In the genomic region with DNA sequence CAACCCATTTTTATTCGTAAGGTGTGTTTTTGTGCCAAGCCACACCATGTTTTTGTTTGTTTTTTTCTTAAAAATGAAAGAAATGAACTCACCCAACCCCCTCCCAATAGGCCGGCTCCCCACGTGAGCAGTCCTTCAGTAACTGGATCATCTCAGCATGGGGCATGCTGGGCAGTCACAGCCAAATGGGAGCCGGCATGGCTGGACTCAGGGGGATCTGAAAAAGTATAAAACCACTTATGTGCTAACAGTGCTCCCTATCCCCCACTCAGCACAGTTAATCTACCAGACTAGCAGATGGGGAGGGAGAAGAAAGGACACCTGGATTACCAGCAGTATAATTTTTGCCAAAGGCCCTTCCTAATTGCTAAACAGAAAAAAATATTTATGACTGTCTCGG, we compare ENCODE assay signal across 1 cellular context.
TF ChIP-seq lines count a peak whose summit lies in the region.

No MANE protein-coding gene starts in this region.

TF ChIP-seq in SK-N-SH treated with all-trans-retinoic acid at 6 μM for 48 hours, 23 proteins besides CTCF, POLR2A, EP300 and RAD21 (continued from another document):
- TF ChIP-seq, protein P1, sequence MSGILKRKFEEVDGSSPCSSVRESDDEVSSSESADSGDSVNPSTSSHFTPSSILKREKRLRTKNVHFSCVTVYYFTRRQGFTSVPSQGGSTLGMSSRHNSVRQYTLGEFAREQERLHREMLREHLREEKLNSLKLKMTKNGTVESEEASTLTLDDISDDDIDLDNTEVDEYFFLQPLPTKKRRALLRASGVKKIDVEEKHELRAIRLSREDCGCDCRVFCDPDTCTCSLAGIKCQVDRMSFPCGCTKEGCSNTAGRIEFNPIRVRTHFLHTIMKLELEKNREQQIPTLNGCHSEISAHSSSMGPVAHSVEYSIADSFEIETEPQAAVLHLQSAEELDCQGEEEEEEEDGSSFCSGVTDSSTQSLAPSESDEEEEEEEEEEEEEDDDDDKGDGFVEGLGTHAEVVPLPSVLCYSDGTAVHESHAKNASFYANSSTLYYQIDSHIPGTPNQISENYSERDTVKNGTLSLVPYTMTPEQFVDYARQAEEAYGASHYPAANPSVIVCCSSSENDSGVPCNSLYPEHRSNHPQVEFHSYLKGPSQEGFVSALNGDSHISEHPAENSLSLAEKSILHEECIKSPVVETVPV (CRISPR knock-in tag; IDR thresholded peaks at IDR 0.05) = no peak
- TF ChIP-seq ZNF565 (CRISPR knock-in tag; conservative IDR thresholded peaks at IDR 0.05; ENCODE audit: low read depth) (no peak), ISL1 (CRISPR knock-in tag; IDR thresholded peaks at IDR 0.05) (no peak)
